Comparison of ENCODE assay signal across 1 cellular context in the genomic region with DNA sequence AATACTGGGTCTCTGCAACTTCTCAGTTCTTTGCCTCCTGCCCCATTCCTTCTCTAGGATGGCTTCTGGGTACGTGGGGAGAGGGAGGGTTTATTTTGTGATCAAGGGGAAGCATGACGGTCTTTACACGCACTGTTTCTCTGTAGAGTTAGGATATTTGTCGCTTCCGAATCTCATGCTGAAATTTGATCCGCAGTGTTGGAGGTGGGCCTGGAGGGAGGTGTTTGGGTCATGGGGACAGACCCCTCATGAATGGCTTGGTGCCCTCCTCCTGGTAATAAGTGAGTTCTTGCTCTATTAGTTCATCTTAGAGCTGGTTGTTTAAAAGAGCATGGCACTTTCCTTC.
TF ChIP-seq lines count a peak whose summit lies in the region.

No MANE protein-coding gene starts in this region.

TF ChIP-seq in WTC11, 78 proteins besides CTCF, POLR2A, EP300 and RAD21:
- TF ChIP-seq, protein P1, sequence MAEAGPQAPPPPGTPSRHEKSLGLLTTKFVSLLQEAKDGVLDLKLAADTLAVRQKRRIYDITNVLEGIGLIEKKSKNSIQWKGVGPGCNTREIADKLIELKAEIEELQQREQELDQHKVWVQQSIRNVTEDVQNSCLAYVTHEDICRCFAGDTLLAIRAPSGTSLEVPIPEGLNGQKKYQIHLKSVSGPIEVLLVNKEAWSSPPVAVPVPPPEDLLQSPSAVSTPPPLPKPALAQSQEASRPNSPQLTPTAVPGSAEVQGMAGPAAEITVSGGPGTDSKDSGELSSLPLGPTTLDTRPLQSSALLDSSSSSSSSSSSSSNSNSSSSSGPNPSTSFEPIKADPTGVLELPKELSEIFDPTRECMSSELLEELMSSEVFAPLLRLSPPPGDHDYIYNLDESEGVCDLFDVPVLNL (CRISPR knock-in tag; IDR thresholded peaks at IDR 0.05; ENCODE audit: borderline replicate concordance, low read depth), result no peak
- TF ChIP-seq, protein P2, sequence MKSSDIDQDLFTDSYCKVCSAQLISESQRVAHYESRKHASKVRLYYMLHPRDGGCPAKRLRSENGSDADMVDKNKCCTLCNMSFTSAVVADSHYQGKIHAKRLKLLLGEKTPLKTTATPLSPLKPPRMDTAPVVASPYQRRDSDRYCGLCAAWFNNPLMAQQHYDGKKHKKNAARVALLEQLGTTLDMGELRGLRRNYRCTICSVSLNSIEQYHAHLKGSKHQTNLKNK (CRISPR knock-in tag; IDR thresholded peaks at IDR 0.05), result no peak
- TF ChIP-seq, protein P3, sequence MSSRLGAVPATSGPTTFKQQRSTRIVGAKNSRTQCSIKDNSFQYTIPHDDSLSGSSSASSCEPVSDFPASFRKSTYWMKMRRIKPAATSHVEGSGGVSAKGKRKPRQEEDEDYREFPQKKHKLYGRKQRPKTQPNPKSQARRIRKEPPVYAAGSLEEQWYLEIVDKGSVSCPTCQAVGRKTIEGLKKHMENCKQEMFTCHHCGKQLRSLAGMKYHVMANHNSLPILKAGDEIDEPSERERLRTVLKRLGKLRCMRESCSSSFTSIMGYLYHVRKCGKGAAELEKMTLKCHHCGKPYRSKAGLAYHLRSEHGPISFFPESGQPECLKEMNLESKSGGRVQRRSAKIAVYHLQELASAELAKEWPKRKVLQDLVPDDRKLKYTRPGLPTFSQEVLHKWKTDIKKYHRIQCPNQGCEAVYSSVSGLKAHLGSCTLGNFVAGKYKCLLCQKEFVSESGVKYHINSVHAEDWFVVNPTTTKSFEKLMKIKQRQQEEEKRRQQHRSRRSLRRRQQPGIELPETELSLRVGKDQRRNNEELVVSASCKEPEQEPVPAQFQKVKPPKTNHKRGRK (CRISPR knock-in tag; IDR thresholded peaks at IDR 0.05; ENCODE audit: borderline replicate concordance), result no peak
- no peak for TF ChIP-seq MYBL2 (CRISPR knock-in tag; IDR thresholded peaks at IDR 0.05)
- TF ChIP-seq GTF2I (CRISPR knock-in tag; conservative IDR thresholded peaks at IDR 0.05), result no peak
- TF ChIP-seq IRF2 (CRISPR knock-in tag; IDR thresholded peaks at IDR 0.05; ENCODE audit: borderline replicate concordance, low read depth), result no peak
- TF ChIP-seq E2F5 (CRISPR knock-in tag; IDR thresholded peaks at IDR 0.05), result no peak
- no peak for TF ChIP-seq NR2C2 (CRISPR knock-in tag; IDR thresholded peaks at IDR 0.05)
- no peak for TF ChIP-seq ZNF138 (CRISPR knock-in tag; conservative IDR thresholded peaks at IDR 0.05)
- TF ChIP-seq, protein P4, sequence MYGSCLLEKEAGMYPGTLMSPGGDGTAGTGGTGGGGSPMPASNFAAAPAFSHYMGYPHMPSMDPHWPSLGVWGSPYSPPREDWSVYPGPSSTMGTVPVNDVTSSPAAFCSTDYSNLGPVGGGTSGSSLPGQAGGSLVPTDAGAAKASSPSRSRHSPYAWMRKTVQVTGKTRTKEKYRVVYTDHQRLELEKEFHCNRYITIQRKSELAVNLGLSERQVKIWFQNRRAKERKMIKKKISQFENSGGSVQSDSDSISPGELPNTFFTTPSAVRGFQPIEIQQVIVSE (CRISPR knock-in tag; IDR thresholded peaks at IDR 0.05; ENCODE audit: borderline replicate concordance), result no peak
- no peak for TF ChIP-seq ETV6 (CRISPR knock-in tag; IDR thresholded peaks at IDR 0.05)
- TF ChIP-seq ZBTB21 (CRISPR knock-in tag; IDR thresholded peaks at IDR 0.05; ENCODE audit: borderline replicate concordance), result no peak
- TF ChIP-seq, protein P5, sequence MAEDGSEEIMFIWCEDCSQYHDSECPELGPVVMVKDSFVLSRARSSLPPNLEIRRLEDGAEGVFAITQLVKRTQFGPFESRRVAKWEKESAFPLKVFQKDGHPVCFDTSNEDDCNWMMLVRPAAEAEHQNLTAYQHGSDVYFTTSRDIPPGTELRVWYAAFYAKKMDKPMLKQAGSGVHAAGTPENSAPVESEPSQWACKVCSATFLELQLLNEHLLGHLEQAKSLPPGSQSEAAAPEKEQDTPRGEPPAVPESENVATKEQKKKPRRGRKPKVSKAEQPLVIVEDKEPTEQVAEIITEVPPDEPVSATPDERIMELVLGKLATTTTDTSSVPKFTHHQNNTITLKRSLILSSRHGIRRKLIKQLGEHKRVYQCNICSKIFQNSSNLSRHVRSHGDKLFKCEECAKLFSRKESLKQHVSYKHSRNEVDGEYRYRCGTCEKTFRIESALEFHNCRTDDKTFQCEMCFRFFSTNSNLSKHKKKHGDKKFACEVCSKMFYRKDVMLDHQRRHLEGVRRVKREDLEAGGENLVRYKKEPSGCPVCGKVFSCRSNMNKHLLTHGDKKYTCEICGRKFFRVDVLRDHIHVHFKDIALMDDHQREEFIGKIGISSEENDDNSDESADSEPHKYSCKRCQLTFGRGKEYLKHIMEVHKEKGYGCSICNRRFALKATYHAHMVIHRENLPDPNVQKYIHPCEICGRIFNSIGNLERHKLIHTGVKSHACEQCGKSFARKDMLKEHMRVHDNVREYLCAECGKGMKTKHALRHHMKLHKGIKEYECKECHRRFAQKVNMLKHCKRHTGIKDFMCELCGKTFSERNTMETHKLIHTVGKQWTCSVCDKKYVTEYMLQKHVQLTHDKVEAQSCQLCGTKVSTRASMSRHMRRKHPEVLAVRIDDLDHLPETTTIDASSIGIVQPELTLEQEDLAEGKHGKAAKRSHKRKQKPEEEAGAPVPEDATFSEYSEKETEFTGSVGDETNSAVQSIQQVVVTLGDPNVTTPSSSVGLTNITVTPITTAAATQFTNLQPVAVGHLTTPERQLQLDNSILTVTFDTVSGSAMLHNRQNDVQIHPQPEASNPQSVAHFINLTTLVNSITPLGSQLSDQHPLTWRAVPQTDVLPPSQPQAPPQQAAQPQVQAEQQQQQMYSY (CRISPR knock-in tag; IDR thresholded peaks at IDR 0.05), result no peak
- TF ChIP-seq ZNF423 (CRISPR knock-in tag; IDR thresholded peaks at IDR 0.05), result no peak
- no peak for TF ChIP-seq FOXP1 (CRISPR knock-in tag; IDR thresholded peaks at IDR 0.05; ENCODE audit: borderline replicate concordance)
